Comparison of ENCODE assay signal across 25 cellular contexts in the genomic region with DNA sequence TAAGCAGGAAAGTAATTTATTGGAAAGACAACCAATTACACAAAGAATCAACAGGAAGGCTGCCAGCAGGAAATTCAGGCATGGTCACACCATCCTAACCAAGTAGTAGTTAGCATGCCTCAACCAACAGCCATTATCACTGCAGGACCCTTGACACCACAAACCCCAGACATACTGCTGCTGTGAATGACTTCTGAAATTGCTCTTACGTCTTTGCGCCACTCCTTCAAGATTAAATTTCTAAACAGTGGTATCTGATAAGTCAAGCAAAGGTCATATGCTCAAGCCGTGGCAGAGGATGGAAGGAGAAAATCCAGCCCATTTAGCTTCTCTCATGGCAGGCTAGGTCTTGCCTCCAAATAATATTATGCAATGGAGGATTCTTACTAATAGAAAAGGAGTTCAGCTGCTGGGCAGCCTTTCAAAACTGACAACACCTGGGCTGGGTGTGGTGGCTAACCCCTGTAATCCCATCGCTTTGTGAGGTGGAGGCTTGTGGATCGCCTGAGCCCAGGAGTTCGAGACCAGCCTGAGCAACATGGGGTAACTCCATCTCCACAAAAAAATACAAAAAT. TPM values are rescaled to one million over a fixed set of nuclear protein-coding genes. Genes with fewer than 3 reads are reported as not detected.
A peak's percentile ranks its signal among the peaks of the same experiment; 100 is the strongest.
DNase-seq lines count a peak whose midpoint lies in the region; ATAC-seq and TF ChIP-seq lines count a peak whose summit lies in the region.
"Had no signal": no experiment of that assay in that cellular context is flagged by ENCODE, and none has a peak within 500 bp of the region (broad histone marks: within the 10 kb centered on the region; RNA-seq: fewer than 3 reads in every experiment).

No MANE protein-coding gene starts in this region.

- H3K4me3 Mint-ChIP-seq in activated T-cell treated with anti-CD3 and anti-CD28 coated beads, Interleukin-2, amount 50 U/mL, for 24 hours, result no peak overlapping the region
- no peak overlapping the region for H3K4me3 Mint-ChIP-seq in activated T-cell treated with anti-CD3 and anti-CD28 coated beads, Interleukin-2, amount 50 U/mL, for 4 hours
- no peak overlapping the region for H3K4me3 Mint-ChIP-seq in activated CD4-positive, alpha-beta memory T cell treated with anti-CD3 and anti-CD28 coated beads, Interleukin-2, amount 10 ng/mL, durations not matched to agents 7 days and 5 days
- H3K4me3 Mint-ChIP-seq: neural crest cell had no signal

- H3K36me3 Mint-ChIP-seq in activated T-cell treated with anti-CD3 and anti-CD28 coated beads, Interleukin-2, amount 50 U/mL, for 24 hours (ENCODE audit: low read depth), result peaks cover 5% of the 10 kb centered on the region
- H3K36me3 Mint-ChIP-seq in activated T-cell treated with anti-CD3 and anti-CD28 coated beads, Interleukin-2, amount 50 U/mL, for 4 hours (ENCODE audit: insufficient read depth), result no peaks in the 10 kb centered on the region
- H3K36me3 Mint-ChIP-seq in activated CD4-positive, alpha-beta memory T cell treated with anti-CD3 and anti-CD28 coated beads, Interleukin-2, amount 10 ng/mL, durations not matched to agents 7 days and 5 days (ENCODE audit: low read depth), result peaks cover 2% of the 10 kb centered on the region

- H3K9me3 Mint-ChIP-seq in activated T-cell treated with anti-CD3 and anti-CD28 coated beads, Interleukin-2, amount 50 U/mL, for 24 hours, result no peaks in the 10 kb centered on the region
- H3K9me3 Mint-ChIP-seq in activated T-cell treated with anti-CD3 and anti-CD28 coated beads, Interleukin-2, amount 50 U/mL, for 4 hours, result no peaks in the 10 kb centered on the region
- H3K9me3 Mint-ChIP-seq in activated CD4-positive, alpha-beta memory T cell treated with anti-CD3 and anti-CD28 coated beads, Interleukin-2, amount 10 ng/mL, durations not matched to agents 7 days and 5 days, result no peaks in the 10 kb centered on the region
- H3K9me3 Mint-ChIP-seq: neural crest cell had no signal

- H3K27me3 Mint-ChIP-seq in activated T-cell treated with anti-CD3 and anti-CD28 coated beads, Interleukin-2, amount 50 U/mL, for 24 hours, result no peaks in the 10 kb centered on the region
- H3K27me3 Mint-ChIP-seq in activated T-cell treated with anti-CD3 and anti-CD28 coated beads, Interleukin-2, amount 50 U/mL, for 4 hours (ENCODE audit: low read depth), result no peaks in the 10 kb centered on the region
- no peaks in the 10 kb centered on the region for H3K27me3 Mint-ChIP-seq in activated CD4-positive, alpha-beta memory T cell treated with anti-CD3 and anti-CD28 coated beads, Interleukin-2, amount 10 ng/mL, durations not matched to agents 7 days and 5 days

- H3K27ac ChIP-seq in foreskin keratinocyte, result no peak overlapping the region
- H3K27ac ChIP-seq: parathyroid adenoma, tibial nerve had no signal

- DNase-seq in activated T-cell treated with anti-CD3 and anti-CD28 coated beads, Interleukin-2, amount 50 U/mL, for 24 hours, result no peak
- DNase-seq in activated T-cell treated with anti-CD3 and anti-CD28 coated beads, Interleukin-2, amount 50 U/mL, for 4 hours, result no peak
- DNase-seq in HPDE6-E6E7 (ENCODE audit: extremely low spot score), result peak; percentile 52
- DNase-seq in activated CD4-positive, alpha-beta memory T cell treated with anti-CD3 and anti-CD28 coated beads, Interleukin-2, amount 10 ng/mL, durations not matched to agents 7 days and 5 days, result no peak
- DNase-seq in foreskin keratinocyte, result peak; percentile 82 to 91
- DNase-seq in middle frontal gyrus (ENCODE audit: extremely low spot score, low spot score), result no peak
- DNase-seq: activated CD4-positive, alpha-beta T cell treated with anti-CD3 and anti-CD28 coated beads for 48 hours; cerebellar nuclear complex; DMS53; glutamatergic neuron; GOT3; mucosa of descending colon; NCI-H1105 treated with DMSO at 0.1 percent for 48 hours; NCI-H2029 treated with DMSO at 0.1 percent for 48 hours; NCI-H226; NCI-H774; RPMI8226; SK-N-SH; stimulated activated CD4-positive, alpha-beta T cell treated with anti-CD3 and anti-CD28 coated beads, Interleukin-1b, Interleukin-23, amount 100 ng/mL, for 48 hours; stimulated activated CD8-positive, alpha-beta memory T cell treated with anti-CD3 and anti-CD28 coated beads, Interleukin-4, amount 100 ng/mL, for 48 hours had no signal

- POLR2A ChIA-PET in activated CD4-positive, alpha-beta memory T cell treated with anti-CD3 and anti-CD28 coated beads, Interleukin-2, amount 10 ng/mL, durations not matched to agents 7 days and 5 days (lab: Charles Lee), result interaction anchor here (0.7 to 3.9 kb wide), 13 partner anchors 11 to 289 kb away, joined by 3 to 39 read pairs (median 5); no protein-coding TSS in a partner anchor

- CTCF ChIA-PET in activated CD4-positive, alpha-beta memory T cell treated with anti-CD3 and anti-CD28 coated beads, Interleukin-2, amount 10 ng/mL, durations not matched to agents 7 days and 5 days (lab: Charles Lee), result interaction anchor here (1.5 kb wide), 1 partner anchor 9 kb away, joined by 3 read pairs; no protein-coding TSS in a partner anchor

- peaks cover 20% of the 10 kb centered on the region for H3K4me1 ChIP-seq in foreskin keratinocyte
- H3K4me1 ChIP-seq: parathyroid adenoma had no signal

- peak overlapping the region; percentile 98 for H3K27ac Mint-ChIP-seq in activated T-cell treated with anti-CD3 and anti-CD28 coated beads, Interleukin-2, amount 50 U/mL, for 24 hours
- H3K27ac Mint-ChIP-seq in activated CD4-positive, alpha-beta memory T cell treated with anti-CD3 and anti-CD28 coated beads, Interleukin-2, amount 10 ng/mL, durations not matched to agents 7 days and 5 days, result peak overlapping the region; percentile 17

- H3K4me1 Mint-ChIP-seq in activated T-cell treated with anti-CD3 and anti-CD28 coated beads, Interleukin-2, amount 50 U/mL, for 24 hours (ENCODE audit: low read depth), result peaks cover 85% of the 10 kb centered on the region
- H3K4me1 Mint-ChIP-seq in activated T-cell treated with anti-CD3 and anti-CD28 coated beads, Interleukin-2, amount 50 U/mL, for 4 hours (ENCODE audit: low read depth), result peaks cover 76% of the 10 kb centered on the region
- H3K4me1 Mint-ChIP-seq in activated CD4-positive, alpha-beta memory T cell treated with anti-CD3 and anti-CD28 coated beads, Interleukin-2, amount 10 ng/mL, durations not matched to agents 7 days and 5 days, result peaks cover 74% of the 10 kb centered on the region

- no peak for ATAC-seq in activated T-cell treated with anti-CD3 and anti-CD28 coated beads, Interleukin-2, amount 50 U/mL, for 4 hours
- ATAC-seq in foreskin keratinocyte, result no peak
- no peak for ATAC-seq in GM19023 (IDR thresholded peaks at IDR 0.05; ENCODE audit: unreplicated experiment)
- no peak for ATAC-seq in HG03439 (IDR thresholded peaks at IDR 0.05; ENCODE audit: unreplicated experiment)
- ATAC-seq: mucosa of descending colon had no signal

- TF ChIP-seq CTCF in foreskin keratinocyte (conservative IDR thresholded peaks at IDR 0.05), result no peak

- no peaks in the 10 kb centered on the region for H3K27me3 ChIP-seq in foreskin keratinocyte
- H3K27me3 ChIP-seq: tibial nerve had no signal

RNA-seq across cellular contexts. Expression of gene PTGER4, which starts 5.0 kb away (rescaled TPM):
- 100 to 1,000 TPM; 115 to 188 (median 173) TPM for total RNA-seq in activated T-cell treated with anti-CD3 and anti-CD28 coated beads, Interleukin-2, amount 50 U/mL, for 4 hours
- total RNA-seq in activated CD4-positive, alpha-beta memory T cell treated with anti-CD3 and anti-CD28 coated beads, Interleukin-2, amount 10 ng/mL, durations not matched to agents 7 days and 5 days, result 10 to 100 TPM; 51.0 to 54.1 TPM
- total RNA-seq in foreskin keratinocyte, result 4.2 and 7.3 TPM in 2 replicates
- polyA plus RNA-seq in foreskin keratinocyte, result 0.72 and 1.4 TPM in 2 replicates
- total RNA-seq: neural crest cell had no signal
- polyA plus RNA-seq: SK-N-SH had no signal

Comparison
In these comparisons a context has a peak if more than half of its experiments do, and no peak if none do; other contexts are left out.
1. DNase-seq: peak in HPDE6-E6E7 (single experiment) and foreskin keratinocyte (2 of 2); none in activated T-cell treated with anti-CD3 and anti-CD28 coated beads, Interleukin-2, amount 50 U/mL, for 24 hours (single experiment), activated T-cell treated with anti-CD3 and anti-CD28 coated beads, Interleukin-2, amount 50 U/mL, for 4 hours (single experiment), activated CD4-positive, alpha-beta memory T cell treated with anti-CD3 and anti-CD28 coated beads, Interleukin-2, amount 10 ng/mL, durations not matched to agents 7 days and 5 days (single experiment) and middle frontal gyrus (single experiment).